16 cellular contexts compared by ENCODE assay signal in genomic region chr11:110425751-110426545, GRCh38. TPM values are rescaled to one million over a fixed set of nuclear protein-coding genes. Genes with fewer than 3 reads are reported as not detected.
DNase-seq lines count a peak whose midpoint lies in the region; TF ChIP-seq lines count a peak whose summit lies in the region.
"Had no signal": no experiment of that assay in that cellular context is flagged by ENCODE, and none has a peak within 500 bp of the region (broad histone marks: within the 10 kb centered on the region; RNA-seq: fewer than 3 reads in every experiment).

No MANE protein-coding gene starts in this region.

- H3K4me1 Mint-ChIP-seq in type B pancreatic cell (ENCODE audit: unreplicated experiment), result peaks cover 24% of the 10 kb centered on the region

- TF ChIP-seq CTCF in choroid plexus epithelial cell (conservative IDR thresholded peaks at IDR 0.05; ENCODE audit: low read depth, low read length) (no peak), type B pancreatic cell (conservative IDR thresholded peaks at IDR 0.05) (no peak)

- no peaks in the 10 kb centered on the region for H3K27me3 Mint-ChIP-seq in type B pancreatic cell
- H3K27me3 Mint-ChIP-seq: activated T-helper 17 cell treated with anti-CD3 and anti-CD28 coated beads, Interleukin-2, amount 50 U/mL, for 72 hours; IgD-negative memory B cell had no signal

- H3K36me3 Mint-ChIP-seq in type B pancreatic cell, result no peaks in the 10 kb centered on the region
- H3K36me3 Mint-ChIP-seq: brain, IgD-negative memory B cell had no signal

- H3K4me3 ChIP-seq in choroid plexus epithelial cell (ENCODE audit: low read depth, low read length), result no peak overlapping the region
- H3K4me3 ChIP-seq: tibial nerve had no signal

- peaks cover 4% of the 10 kb centered on the region for H3K9me3 Mint-ChIP-seq in type B pancreatic cell

- peak overlapping the region; percentile 87 for H3K27ac Mint-ChIP-seq in type B pancreatic cell
- H3K27ac Mint-ChIP-seq: activated T-helper 17 cell treated with anti-CD3 and anti-CD28 coated beads, Interleukin-2, amount 50 U/mL, for 72 hours; brain; IgD-negative memory B cell had no signal

- DNase-seq in SIG-M5 treated with dmso at 0.1 percent for 504 hours (lab: John Stamatoyannopoulos, UW; ENCODE audit: unreplicated experiment) (peak; percentile 74), SIG-M5 (lab: John Stamatoyannopoulos, UW) (no peak), NCI-H2171 treated with DMSO at 0.1 percent for 48 hours (lab: John Stamatoyannopoulos, UW) (peak; percentile 76), choroid plexus epithelial cell (ENCODE audit: low read depth) (peak; percentile 96), type B pancreatic cell (ENCODE audit: extremely low spot score, unreplicated experiment) (no peak), ureter (ENCODE audit: low spot score) (no peak), NCI-H774 (lab: John Stamatoyannopoulos, UW) (no peak), cortex of kidney (lab: John Stamatoyannopoulos, UW) (no peak)
- DNase-seq: activated CD4-positive, alpha-beta T cell treated with anti-CD3 and anti-CD28 coated beads, Interleukin-2, amount 50 U/mL, for 4 hours; midbrain; OCI-M1; stimulated activated CD8-positive, alpha-beta memory T cell treated with anti-CD3 and anti-CD28 coated beads, Interleukin-4, amount 100 ng/mL, for 48 hours had no signal

- no peak overlapping the region for H3K4me3 Mint-ChIP-seq in type B pancreatic cell
- H3K4me3 Mint-ChIP-seq: activated T-helper 17 cell treated with anti-CD3 and anti-CD28 coated beads, Interleukin-2, amount 50 U/mL, for 72 hours had no signal

RNA-seq across cellular contexts. Expression of gene FDX1, which starts 3.8 kb away (rescaled TPM):
- total RNA-seq in type B pancreatic cell (ENCODE audit: low replicate concordance) (14.6 and 24.9 TPM in 2 replicates), ureter (11.9 TPM)

Comparison
In these comparisons a context has a peak if more than half of its experiments do, and no peak if none do; other contexts are left out.
1. DNase-seq: peak in SIG-M5 treated with dmso at 0.1 percent for 504 hours (single experiment), NCI-H2171 treated with DMSO at 0.1 percent for 48 hours (single experiment) and choroid plexus epithelial cell (single experiment); none in SIG-M5 (single experiment), type B pancreatic cell (single experiment), ureter (single experiment), NCI-H774 (single experiment) and cortex of kidney (single experiment).